In the genomic region with DNA sequence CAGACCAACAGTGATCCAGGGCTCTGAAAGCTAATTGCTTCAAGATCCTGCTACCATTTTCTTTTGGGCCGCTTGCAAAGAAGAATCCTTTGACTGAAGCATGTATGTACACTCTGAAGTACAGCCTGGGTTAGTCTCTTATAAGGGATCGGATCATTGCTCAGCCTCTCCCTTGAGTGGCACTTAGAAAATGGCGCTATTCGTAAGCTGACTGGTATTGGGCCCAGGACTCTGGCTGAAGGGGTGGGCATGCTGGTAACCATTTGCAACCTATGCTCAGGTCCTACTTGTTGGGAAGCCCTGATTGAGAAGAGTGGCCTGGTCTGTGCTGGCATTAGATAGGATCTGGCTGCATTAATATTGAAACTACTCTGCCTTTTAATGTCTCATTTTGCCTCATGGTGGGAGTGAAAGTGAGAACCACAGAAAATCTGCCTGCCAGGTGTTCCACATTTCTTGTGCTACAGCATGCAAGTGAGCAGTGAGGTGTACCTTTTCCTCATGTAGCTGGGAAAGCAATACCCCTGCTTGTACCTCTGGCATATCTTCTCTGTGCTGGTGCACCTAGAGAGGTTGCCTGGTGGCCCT, we compare ENCODE assay signal across 10 cellular contexts. TPM values are rescaled to one million over a fixed set of nuclear protein-coding genes. Genes with fewer than 3 reads are reported as not detected.
DNase-seq lines count a peak whose midpoint lies in the region; ATAC-seq and TF ChIP-seq lines count a peak whose summit lies in the region.
"Had no signal": no experiment of that assay in that cellular context is flagged by ENCODE, and none has a peak within 500 bp of the region (broad histone marks: within the 10 kb centered on the region; RNA-seq: fewer than 3 reads in every experiment).

No MANE protein-coding gene starts in this region.

- in situ Hi-C loops in brain microvascular endothelial cell (cut with HindIII; ENCODE audit: low pct_ligation_motif_present, low sequenced_read_pairs): no loop called here

- peaks cover 2% of the 10 kb centered on the region for H3K27me3 Mint-ChIP-seq in glutamatergic neuron (ENCODE audit: unreplicated experiment)

- no peaks in the 10 kb centered on the region for H3K27me3 ChIP-seq in BLaER1 treated with 17β-estradiol and CSF1 and Interleukin-3, amounts not matched to agents 10 nM and 100 nM
- H3K27me3 ChIP-seq in brain microvascular endothelial cell (replicated peaks): no peaks in the 10 kb centered on the region

- no peak overlapping the region for H3K27ac Mint-ChIP-seq in glutamatergic neuron (ENCODE audit: unreplicated experiment)

- H3K4me2 ChIP-seq in BLaER1 treated with 17β-estradiol and CSF1 and Interleukin-3, amounts not matched to agents 10 nM and 100 nM: peak overlapping the region; percentile 50 to 93 (median 84); a peak in 21 of 22 replicates

- H3K4me1 Mint-ChIP-seq in glutamatergic neuron (ENCODE audit: low read depth, unreplicated experiment): peaks cover 6% of the 10 kb centered on the region

- peaks cover 0 to 98% (median 41%) of the 10 kb centered on the region in 11 experiments; a peak in 15 of 22 replicates for H4K20me1 ChIP-seq in BLaER1 treated with 17β-estradiol and CSF1 and Interleukin-3, amounts not matched to agents 10 nM and 100 nM

- no peaks in the 10 kb centered on the region for H3K36me3 Mint-ChIP-seq in glutamatergic neuron (ENCODE audit: unreplicated experiment)

- H3K9ac ChIP-seq in BLaER1 treated with 17β-estradiol and CSF1 and Interleukin-3, amounts not matched to agents 10 nM and 100 nM: no peak overlapping the region

- H3K27ac ChIP-seq in BLaER1 treated with 17β-estradiol and CSF1 and Interleukin-3, amounts not matched to agents 10 nM and 100 nM: peak overlapping the region in 1 of 11 experiments; percentile 23; a peak in 1 of 22 replicates
- H3K27ac ChIP-seq in brain microvascular endothelial cell: no peak overlapping the region
- H3K27ac ChIP-seq: SK-N-MC had no signal

- H3K9me3 Mint-ChIP-seq in glutamatergic neuron (ENCODE audit: unreplicated experiment): peaks cover 4% of the 10 kb centered on the region

- TF ChIP-seq CTCF in glutamatergic neuron (IDR thresholded peaks at IDR 0.05; ENCODE audit: partially characterized antibody, unreplicated experiment) (no peak), brain microvascular endothelial cell (IDR thresholded peaks at IDR 0.05; ENCODE audit: low read depth, low read length, missing control alignments) (no peak)

- no peak overlapping the region for H3K4me3 ChIP-seq in BLaER1 treated with 17β-estradiol and CSF1 and Interleukin-3, amounts not matched to agents 10 nM and 100 nM
- no peak overlapping the region for H3K4me3 ChIP-seq in brain microvascular endothelial cell (ENCODE audit: low read depth, low read length)
- H3K4me3 ChIP-seq: SK-N-MC had no signal

- H3K9me3 ChIP-seq in BLaER1 treated with 17β-estradiol and CSF1 and Interleukin-3, amounts not matched to agents 10 nM and 100 nM (replicated peaks in 1 of 11): no peaks in the 10 kb centered on the region

- peaks cover 22 to 78% (median 41%) of the 10 kb centered on the region in 11 experiments for H3K36me3 ChIP-seq in BLaER1 treated with 17β-estradiol and CSF1 and Interleukin-3, amounts not matched to agents 10 nM and 100 nM
- no peaks in the 10 kb centered on the region for H3K36me3 ChIP-seq in brain microvascular endothelial cell (replicated peaks)

- peak; percentile 45 for DNase-seq in NCI-H2029 treated with DMSO at 0.1 percent for 48 hours (lab: John Stamatoyannopoulos, UW)
- no peak for DNase-seq in hepatic stellate cell (ENCODE audit: low spot score)
- no peak for DNase-seq in epidermal melanocyte (ENCODE audit: insufficient read length, low spot score)
- no peak for DNase-seq in glutamatergic neuron
- DNase-seq in brain microvascular endothelial cell: no peak
- DNase-seq: amniotic stem cell had no signal

- H3K4me3 Mint-ChIP-seq in glutamatergic neuron (ENCODE audit: unreplicated experiment): no peak overlapping the region

- ATAC-seq in GM18867 (IDR thresholded peaks at IDR 0.05; ENCODE audit: unreplicated experiment): peak; percentile 79
- ATAC-seq in HG02763 (IDR thresholded peaks at IDR 0.05; ENCODE audit: unreplicated experiment): peak; percentile 68

- peaks cover 73 to 97% (median 86%) of the 10 kb centered on the region in 10 experiments for H3K4me1 ChIP-seq in BLaER1 treated with 17β-estradiol and CSF1 and Interleukin-3, amounts not matched to agents 10 nM and 100 nM

RNA-seq across cellular contexts. Expression of a gene that starts 0.7 kb away (rescaled TPM):
- 58.8 TPM for total RNA-seq in glutamatergic neuron (ENCODE audit: unreplicated experiment)
